Comparison of ENCODE assay signal across 20 cellular contexts in the genomic region with DNA sequence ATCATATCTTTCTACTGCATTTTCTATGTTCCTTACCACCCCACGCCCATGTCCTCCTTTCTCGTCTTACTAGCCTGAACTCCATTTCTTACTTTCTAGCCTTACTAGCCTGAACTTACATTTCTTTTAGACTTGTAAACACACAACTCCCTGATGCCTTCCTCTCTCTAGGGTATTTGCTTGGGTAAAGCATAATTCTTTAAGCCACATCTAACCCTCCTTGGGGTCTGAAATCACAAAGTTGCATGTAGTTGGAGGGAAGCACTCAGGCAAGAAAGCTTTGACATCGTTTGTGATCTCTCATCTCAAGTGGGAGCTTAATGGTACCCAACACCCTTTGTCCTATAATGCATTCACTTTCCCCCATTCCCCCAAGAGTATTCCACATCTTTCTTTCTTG.
"Had no signal": no experiment of that assay in that cellular context is flagged by ENCODE, and none has a peak within 500 bp of the region (broad histone marks: within the 10 kb centered on the region; RNA-seq: fewer than 3 reads in every experiment).

No MANE protein-coding gene starts in this region.

- H3K27me3 Mint-ChIP-seq: activated naive CD8-positive, alpha-beta T cell treated with anti-CD3 and anti-CD28 coated beads for 36 hours; naive thymus-derived CD4-positive, alpha-beta T cell; stimulated activated naive CD8-positive, alpha-beta T cell treated with anti-CD3 and anti-CD28 coated beads, Interleukin-15, Interleukin-2, amounts not matched to agents 100 ng/mL and 50 ng/mL, for 24 hours had no signal

- H3K9me3 ChIP-seq: esophagus muscularis mucosa, prostate gland, tibial artery had no signal

- H3K4me2 ChIP-seq: hepatocyte had no signal

- H3K36me3 ChIP-seq: esophagus muscularis mucosa, left lung, prostate gland, spleen, tibial artery had no signal

- H3K27ac ChIP-seq: esophagus muscularis mucosa, hepatocyte, left lung, prostate gland, spleen, tibial artery, VCaP had no signal

- DNase-seq: activated CD4-positive, alpha-beta T cell treated with anti-CD3 and anti-CD28 coated beads, Interleukin-2, amount 50 U/mL, for 4 hours; activated CD4-positive, CD25-positive, alpha-beta regulatory T cell treated with anti-CD3 and anti-CD28 coated beads, Interleukin-2, amount 50 U/mL, for 72 hours; activated gamma-delta T cell; activated naive CD8-positive, alpha-beta T cell treated with anti-CD3 and anti-CD28 coated beads for 36 hours; activated T-cell treated with anti-CD3 and anti-CD28 coated beads for 4 hours; central memory CD4-positive, alpha-beta T cell; dermis blood vessel endothelial cell; effector CD8-positive, alpha-beta T cell; glutamatergic neuron; immature natural killer cell; left lung; spleen; stimulated activated CD4-positive, alpha-beta T cell treated with anti-CD3 and anti-CD28 coated beads, Interleukin-4, amount 100 ng/mL, for 1 hour; tibial artery had no signal

- H3K4me1 Mint-ChIP-seq: activated naive CD8-positive, alpha-beta T cell treated with anti-CD3 and anti-CD28 coated beads for 36 hours; immature natural killer cell; naive thymus-derived CD4-positive, alpha-beta T cell had no signal

- H3K4me1 ChIP-seq: esophagus muscularis mucosa, left lung, prostate gland, spleen, tibial artery had no signal

- H3K79me2 ChIP-seq: hepatocyte had no signal

- H3K4me3 Mint-ChIP-seq: activated naive CD8-positive, alpha-beta T cell treated with anti-CD3 and anti-CD28 coated beads for 36 hours; immature natural killer cell; naive thymus-derived CD4-positive, alpha-beta T cell; stimulated activated naive CD8-positive, alpha-beta T cell treated with anti-CD3 and anti-CD28 coated beads, Interleukin-15, Interleukin-2, amounts not matched to agents 100 ng/mL and 50 ng/mL, for 24 hours had no signal

- H3K9me3 Mint-ChIP-seq: stimulated activated naive CD8-positive, alpha-beta T cell treated with anti-CD3 and anti-CD28 coated beads, Interleukin-15, Interleukin-2, amounts not matched to agents 100 ng/mL and 50 ng/mL, for 24 hours had no signal

- H3K27ac Mint-ChIP-seq: activated naive CD8-positive, alpha-beta T cell treated with anti-CD3 and anti-CD28 coated beads for 36 hours; immature natural killer cell; stimulated activated naive CD8-positive, alpha-beta T cell treated with anti-CD3 and anti-CD28 coated beads, Interleukin-15, Interleukin-2, amounts not matched to agents 100 ng/mL and 50 ng/mL, for 24 hours had no signal

- H2AFZ ChIP-seq: hepatocyte had no signal

- H3K27me3 ChIP-seq: esophagus muscularis mucosa, hepatocyte, left lung, spleen, tibial artery had no signal

- ATAC-seq: left lung; naive thymus-derived CD4-positive, alpha-beta T cell had no signal

- H3K4me3 ChIP-seq: esophagus muscularis mucosa, hepatocyte, left lung, prostate gland, spleen, tibial artery had no signal

- H3K36me3 Mint-ChIP-seq: activated naive CD8-positive, alpha-beta T cell treated with anti-CD3 and anti-CD28 coated beads for 36 hours; immature natural killer cell; naive thymus-derived CD4-positive, alpha-beta T cell had no signal
